1 cellular context compared by ENCODE assay signal in genomic region chr4:8122746-8123145, GRCh38.
TF ChIP-seq lines count a peak whose summit lies in the region.

No MANE protein-coding gene starts in this region.

TF ChIP-seq in HEK293T, 16 proteins besides CTCF, POLR2A, EP300 and RAD21:
- no peak for TF ChIP-seq HDGF (IDR thresholded peaks at IDR 0.05; ENCODE audit: borderline replicate concordance)
- no peak for TF ChIP-seq SUZ12 (IDR thresholded peaks at IDR 0.05)
TF ChIP-seq in HEK293T: peak in this region for 0.
